Comparison of ENCODE assay signal across 9 cellular contexts in genomic region chr22:32660292-32660691, GRCh38.
DNase-seq lines count a peak whose midpoint lies in the region; TF ChIP-seq lines count a peak whose summit lies in the region.
"Had no signal": no experiment of that assay in that cellular context is flagged by ENCODE, and none has a peak within 500 bp of the region (broad histone marks: within the 10 kb centered on the region; RNA-seq: fewer than 3 reads in every experiment).

No MANE protein-coding gene starts in this region.

- intact Hi-C loops in sigmoid colon (cut with DNase I), result no loop called here

- peaks cover 0 to 12% of the 10 kb centered on the region in 2 donors for H3K4me1 ChIP-seq in right atrium auricular region
- peaks cover 0 to 4% (median 0%) of the 10 kb centered on the region in 4 donors for H3K4me1 ChIP-seq in sigmoid colon

- TF ChIP-seq CTCF in right atrium auricular region (IDR thresholded peaks at IDR 0.05) (peak; percentile 68 to 82), sigmoid colon (IDR thresholded peaks at IDR 0.05) (peak; percentile 48 to 76 (median 67))

- TF ChIP-seq POLR2A in sigmoid colon (IDR thresholded peaks at IDR 0.05), result no peak

- H3K27ac ChIP-seq in right atrium auricular region (no peak overlapping the region), sigmoid colon (no peak overlapping the region)
- H3K27ac ChIP-seq: SK-N-MC had no signal

- 27 to 29% methylated on average over 9 of the region's 9 CpGs for WGBS in sigmoid colon, 2 donors

- H3K9me3 ChIP-seq in right atrium auricular region (no peaks in the 10 kb centered on the region), sigmoid colon (no peaks in the 10 kb centered on the region)

- DNase-seq in COR-L47 (lab: John Stamatoyannopoulos, UW) (peak; percentile 15), HUDEP-2 (lab: John Stamatoyannopoulos, UW; ENCODE audit: unreplicated experiment in 76 of 76) (peak in 54 of 76 experiments; percentile 2 to 65 (median 36)), SHP77 treated with DMSO at 0.1 percent for 48 hours (lab: John Stamatoyannopoulos, UW) (peak; percentile 24), right atrium auricular region (ENCODE audit: low spot score) (peak; percentile 85), sigmoid colon (peak; percentile 84), OCI-M2 (lab: John Stamatoyannopoulos, UW; ENCODE audit: unreplicated experiment) (no peak)
- DNase-seq in activated naive CD8-positive, alpha-beta T cell treated with anti-CD3 and anti-CD28 coated beads, Interleukin-2, amount 50 U/mL, for 16 hours (ENCODE audit: low read depth, low spot score), result peak; percentile 10
- DNase-seq in NK-92 treated with Interleukin-12 subunit alpha and Interleukin-12 subunit beta, amount 100 ng/mL, for 24 hours (lab: John Stamatoyannopoulos, UW), result no peak

- H3K4me3 ChIP-seq in right atrium auricular region, result no peak overlapping the region
- no peak overlapping the region for H3K4me3 ChIP-seq in sigmoid colon
- H3K4me3 ChIP-seq: SK-N-MC had no signal

- TF ChIP-seq EP300 in sigmoid colon (IDR thresholded peaks at IDR 0.05), result no peak

- H3K36me3 ChIP-seq in right atrium auricular region (no peaks in the 10 kb centered on the region), sigmoid colon (no peaks in the 10 kb centered on the region)

- H3K27me3 ChIP-seq in right atrium auricular region (no peaks in the 10 kb centered on the region), sigmoid colon (no peaks in the 10 kb centered on the region)

Comparison
In these comparisons a context has a peak if more than half of its experiments do, and no peak if none do; other contexts are left out.
1. DNase-seq: peak in COR-L47 (single experiment), HUDEP-2 (54 of 76), SHP77 treated with DMSO at 0.1 percent for 48 hours (single experiment), activated naive CD8-positive, alpha-beta T cell treated with anti-CD3 and anti-CD28 coated beads, Interleukin-2, amount 50 U/mL, for 16 hours (single experiment), right atrium auricular region (single experiment) and sigmoid colon (single experiment); none in OCI-M2 (single experiment) and NK-92 treated with Interleukin-12 subunit alpha and Interleukin-12 subunit beta, amount 100 ng/mL, for 24 hours (single experiment).